ENCODE assay signal across 8 cellular contexts in the genomic region with DNA sequence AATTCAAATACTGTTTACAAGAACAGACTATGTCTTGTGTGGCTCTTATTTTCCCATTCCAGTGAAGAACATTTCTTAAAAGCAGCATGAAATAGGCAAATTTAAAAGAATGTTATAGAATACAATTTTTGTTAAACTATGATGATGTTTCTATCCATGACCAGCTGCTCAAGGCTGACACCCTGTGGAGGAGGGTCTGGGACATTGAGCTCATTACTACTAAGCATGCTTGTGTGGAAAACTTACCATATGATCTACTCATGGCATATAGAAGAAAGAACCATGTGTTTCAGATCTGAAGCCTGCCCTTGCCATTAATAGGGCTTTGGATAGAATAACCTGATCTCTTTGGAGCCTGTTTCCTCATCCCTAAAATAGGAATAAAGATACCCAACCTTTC.
DNase-seq lines count a peak whose midpoint lies in the region; ATAC-seq and TF ChIP-seq lines count a peak whose summit lies in the region.

No MANE protein-coding gene starts in this region.

- H3K27ac Mint-ChIP-seq in nephron progenitor cell, result no peak overlapping the region

- H3K4me1 Mint-ChIP-seq in nephron progenitor cell, result peaks cover 4% of the 10 kb centered on the region

- H2AK5ac ChIP-seq in mesendoderm (ENCODE audit: low read length), result no peak overlapping the region

- H2BK120ac ChIP-seq in mesendoderm (ENCODE audit: low read depth, low read length), result no peak overlapping the region

- H3K18ac ChIP-seq in mesendoderm (ENCODE audit: low read length), result no peak overlapping the region

- no peak overlapping the region for H4K8ac ChIP-seq in mesendoderm (ENCODE audit: low read depth, low read length)

- H3K23ac ChIP-seq in mesendoderm (ENCODE audit: low read length), result no peak overlapping the region

- no peak overlapping the region for H4K5ac ChIP-seq in mesendoderm (ENCODE audit: low read length)

- no peaks in the 10 kb centered on the region for H3K79me2 ChIP-seq in mesendoderm (ENCODE audit: control insufficient read depth, insufficient read depth, low read length)

- H3K4me3 ChIP-seq in astrocyte of the spinal cord (ENCODE audit: low read depth, low read length) (no peak overlapping the region), mesendoderm (ENCODE audit: low read length) (no peak overlapping the region)

- no peak overlapping the region for H3K56ac ChIP-seq in mesendoderm (ENCODE audit: low read length)

- in situ Hi-C loops in astrocyte of the spinal cord (cut with HindIII; ENCODE audit: low sequenced_read_pairs), result no loop called here

- H3K9me3 Mint-ChIP-seq in nephron progenitor cell, result no peaks in the 10 kb centered on the region

- no peaks in the 10 kb centered on the region for H3K36me3 Mint-ChIP-seq in nephron progenitor cell (ENCODE audit: low read depth)

- no peaks in the 10 kb centered on the region for H3K4me1 ChIP-seq in mesendoderm (ENCODE audit: control insufficient read depth, low read depth, low read length)

- peak; percentile 21 for TF ChIP-seq CTCF in GM10266 (IDR thresholded peaks at IDR 0.05; ENCODE audit: control insufficient read depth, insufficient read depth, low read depth, missing control alignments)
- peak; percentile 74 for TF ChIP-seq CTCF in astrocyte of the spinal cord (IDR thresholded peaks at IDR 0.05; ENCODE audit: low read depth, low read length)
- TF ChIP-seq CTCF in nephron progenitor cell (IDR thresholded peaks at IDR 0.05), result no peak

- no peaks in the 10 kb centered on the region for H3K27me3 ChIP-seq in mesendoderm (ENCODE audit: insufficient read depth, low read length, poor library complexity)

- peaks cover 5% of the 10 kb centered on the region for H3K27me3 Mint-ChIP-seq in nephron progenitor cell (ENCODE audit: low read depth, poor library complexity)

- DNase-seq in GM10266 (ENCODE audit: extremely low spot score) (no peak), NCI-H1105 treated with DMSO at 0.1 percent for 48 hours (lab: John Stamatoyannopoulos, UW) (peak; percentile 16), astrocyte of the spinal cord (ENCODE audit: low read depth, low spot score) (peak; percentile 40), mesendoderm (peak; percentile 28), nephron progenitor cell (no peak), NK-92 (lab: John Stamatoyannopoulos, UW; ENCODE audit: unreplicated experiment) (no peak)

- no peak overlapping the region for H3K27ac ChIP-seq in mesendoderm (ENCODE audit: low read depth, low read length)

- no peak overlapping the region for H2BK5ac ChIP-seq in mesendoderm (ENCODE audit: low read length)

- no peak overlapping the region for H2BK15ac ChIP-seq in mesendoderm (replicated peaks; ENCODE audit: low read depth)

- ATAC-seq in HG03159 (IDR thresholded peaks at IDR 0.05; ENCODE audit: unreplicated experiment), result no peak
- ATAC-seq in HG03432 (IDR thresholded peaks at IDR 0.05; ENCODE audit: unreplicated experiment), result no peak

- H3K79me1 ChIP-seq in mesendoderm (ENCODE audit: low read length), result no peaks in the 10 kb centered on the region

- no peak overlapping the region for H3K4ac ChIP-seq in mesendoderm (ENCODE audit: low read depth, low read length)

- no peak overlapping the region for H3K4me3 Mint-ChIP-seq in nephron progenitor cell

- no peaks in the 10 kb centered on the region for H3K36me3 ChIP-seq in mesendoderm (ENCODE audit: control insufficient read depth, insufficient read depth, low read length)

- H3K4me2 ChIP-seq in mesendoderm (ENCODE audit: low read length), result no peak overlapping the region

- H3K9ac ChIP-seq in mesendoderm (ENCODE audit: low read length), result no peak overlapping the region

Comparison
In these comparisons a context has a peak if more than half of its experiments do, and no peak if none do; other contexts are left out.
1. DNase-seq: peak in NCI-H1105 treated with DMSO at 0.1 percent for 48 hours (single experiment), astrocyte of the spinal cord (single experiment) and mesendoderm (single experiment); none in GM10266 (single experiment), nephron progenitor cell (single experiment) and NK-92 (single experiment).